26 cellular contexts compared by ENCODE assay signal in the genomic region with DNA sequence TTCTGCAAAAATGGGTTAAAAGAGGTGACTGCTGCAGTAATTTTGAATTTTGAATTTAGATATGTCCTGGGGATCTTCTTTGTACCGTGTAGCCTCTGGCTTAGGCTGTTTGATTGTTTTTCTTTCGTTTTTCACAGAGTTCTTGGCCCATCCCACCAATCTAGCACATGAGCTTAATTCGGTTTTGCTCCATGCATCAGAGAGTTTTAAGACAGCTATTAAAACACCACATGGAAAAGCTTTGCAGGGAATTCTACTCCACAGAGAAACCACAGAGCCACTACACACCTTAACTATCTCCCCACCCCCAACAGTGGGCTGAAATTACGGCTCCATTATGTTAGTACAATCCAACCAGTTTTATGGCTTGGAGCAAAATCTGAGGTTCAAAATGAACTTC. TPM values are rescaled to one million over a fixed set of nuclear protein-coding genes. Genes with fewer than 3 reads are reported as not detected.
DNase-seq lines count a peak whose midpoint lies in the region; ATAC-seq, FAIRE-seq and TF ChIP-seq lines count a peak whose summit lies in the region.
"Had no signal": no experiment of that assay in that cellular context is flagged by ENCODE, and none has a peak within 500 bp of the region (broad histone marks: within the 10 kb centered on the region; RNA-seq: fewer than 3 reads in every experiment).

No MANE protein-coding gene starts in this region.

- 0 out of 2 replicates have a peak overlapping the region, but pooled peaks have one; percentile 27 for H2AFZ ChIP-seq in MM.1S (ENCODE audit: low read length)
- H2AFZ ChIP-seq: hepatocyte had no signal

- H3K4me1 Mint-ChIP-seq in activated CD4-positive, alpha-beta memory T cell treated with anti-CD3 and anti-CD28 coated beads for 36 hours (ENCODE audit: low read depth), result no peaks in the 10 kb centered on the region
- H3K4me1 Mint-ChIP-seq: activated T-helper 17 cell treated with anti-CD3 and anti-CD28 coated beads, Interleukin-2, amount 50 U/mL, for 72 hours; central memory CD8-positive, alpha-beta T cell; immature natural killer cell had no signal

- no peak overlapping the region for H3K27ac Mint-ChIP-seq in activated CD4-positive, alpha-beta memory T cell treated with anti-CD3 and anti-CD28 coated beads for 36 hours
- H3K27ac Mint-ChIP-seq: activated naive CD8-positive, alpha-beta T cell; activated T-helper 17 cell treated with anti-CD3 and anti-CD28 coated beads, Interleukin-2, amount 50 U/mL, for 72 hours; CD8-positive, alpha-beta T cell; immature natural killer cell had no signal

- no peak overlapping the region for H3K4me3 Mint-ChIP-seq in activated CD4-positive, alpha-beta memory T cell treated with anti-CD3 and anti-CD28 coated beads for 36 hours
- H3K4me3 Mint-ChIP-seq: activated naive CD8-positive, alpha-beta T cell; activated T-helper 17 cell treated with anti-CD3 and anti-CD28 coated beads, Interleukin-2, amount 50 U/mL, for 72 hours; CD8-positive, alpha-beta T cell; central memory CD8-positive, alpha-beta T cell; immature natural killer cell had no signal

- DNase-seq in EL (peak; percentile 6), MM.1S (no peak), choroid plexus epithelial cell (ENCODE audit: low read depth) (peak; percentile 6), sciatic nerve (ENCODE audit: low spot score) (no peak), GM20000 (ENCODE audit: low spot score) (no peak), GM19239 (ENCODE audit: insufficient read length, low spot score) (no peak)
- no peak for DNase-seq in activated CD4-positive, alpha-beta memory T cell treated with anti-CD3 and anti-CD28 coated beads for 36 hours
- no peak for DNase-seq in stimulated activated CD8-positive, alpha-beta memory T cell treated with anti-CD3 and anti-CD28 coated beads, Interleukin-4, amount 100 ng/mL, for 48 hours
- DNase-seq: activated CD8-positive, alpha-beta memory T cell treated with anti-CD3 and anti-CD28 coated beads, Interleukin-2, amount 50 U/mL, for 4 hours; CD8-positive, alpha-beta T cell; immature natural killer cell; lower lobe of right lung; MV-4-11; NCI-H1694 treated with DMSO at 0.1 percent for 48 hours; spleen; stimulated activated CD4-positive, alpha-beta T cell treated with anti-CD3 and anti-CD28 coated beads, Interleukin-4, amount 100 ng/mL, for 1 hour; stimulated activated naive CD4-positive, alpha-beta T cell treated with Interleukin-2 at 50 U/mL for 16 hours had no signal

- H3K36me3 Mint-ChIP-seq in activated CD4-positive, alpha-beta memory T cell treated with anti-CD3 and anti-CD28 coated beads for 36 hours, result no peaks in the 10 kb centered on the region
- H3K36me3 Mint-ChIP-seq: activated naive CD8-positive, alpha-beta T cell; CD8-positive, alpha-beta T cell; immature natural killer cell had no signal

- peak overlapping the region; percentile 12; the same call in 1 of the 2 replicates for H3K4me2 ChIP-seq in MM.1S (ENCODE audit: low read depth, low read length)
- H3K4me2 ChIP-seq: hepatocyte had no signal

- H4K20me1 ChIP-seq in MM.1S (ENCODE audit: insufficient read depth, low read length), result no peaks in the 10 kb centered on the region

- H3K9me3 ChIP-seq in MM.1S (replicated peaks; ENCODE audit: insufficient read depth, low read length), result no peaks in the 10 kb centered on the region
- H3K9me3 ChIP-seq: ascending aorta, lower lobe of right lung, SJSA1, spleen had no signal

- POLR2A ChIA-PET in activated CD4-positive, alpha-beta memory T cell treated with anti-CD3 and anti-CD28 coated beads for 36 hours (lab: Charles Lee), result no interaction called here

- CTCF ChIA-PET in activated CD4-positive, alpha-beta memory T cell treated with anti-CD3 and anti-CD28 coated beads for 36 hours (lab: Charles Lee), result interaction anchor here (1.0 kb wide), 1 partner anchor 85 kb away, joined by 3 read pairs; no protein-coding TSS in a partner anchor

- H3K4me3 ChIP-seq in MM.1S (ENCODE audit: low read length), result no peak overlapping the region
- no peak overlapping the region for H3K4me3 ChIP-seq in choroid plexus epithelial cell (ENCODE audit: low read depth, low read length)
- H3K4me3 ChIP-seq: ascending aorta, hepatocyte, K562, lower lobe of right lung, SJSA1, spleen had no signal

- H3K27me3 Mint-ChIP-seq in activated CD4-positive, alpha-beta memory T cell treated with anti-CD3 and anti-CD28 coated beads for 36 hours, result no peaks in the 10 kb centered on the region

- H3F3A ChIP-seq in MM.1S (ENCODE audit: insufficient read depth, low read length), result no peaks in the 10 kb centered on the region

- no peaks in the 10 kb centered on the region for H3K9me2 ChIP-seq in MM.1S (replicated peaks; ENCODE audit: insufficient read depth, low read length)

- FAIRE-seq in GM19239 (lab: Jason Lieb, UNC), result no peak
- FAIRE-seq: K562 had no signal

- no peaks in the 10 kb centered on the region for H3K36me3 ChIP-seq in MM.1S (replicated peaks; ENCODE audit: insufficient read depth, low read length)
- H3K36me3 ChIP-seq: ascending aorta, lower lobe of right lung, SJSA1, spleen had no signal

- H3K9ac ChIP-seq in MM.1S (ENCODE audit: low read length), result no peak overlapping the region

- no peak for TF ChIP-seq CTCF in MM.1S (IDR thresholded peaks at IDR 0.05; ENCODE audit: low read length)
- TF ChIP-seq CTCF in choroid plexus epithelial cell (conservative IDR thresholded peaks at IDR 0.05; ENCODE audit: low read depth, low read length), result no peak
- TF ChIP-seq CTCF in GM20000 (IDR thresholded peaks at IDR 0.05; ENCODE audit: extremely low read depth, missing control alignments), result no peak

- H3K9me3 Mint-ChIP-seq in activated CD4-positive, alpha-beta memory T cell treated with anti-CD3 and anti-CD28 coated beads for 36 hours, result no peaks in the 10 kb centered on the region
- H3K9me3 Mint-ChIP-seq: activated T-helper 17 cell treated with anti-CD3 and anti-CD28 coated beads, Interleukin-2, amount 50 U/mL, for 72 hours; CD8-positive, alpha-beta T cell had no signal

- ATAC-seq in sciatic nerve, result peak; percentile 73
- ATAC-seq: activated T-helper 17 cell treated with anti-CD3 and anti-CD28 coated beads, Interleukin-2, amount 50 U/mL, for 72 hours; CD8-positive, alpha-beta T cell; K562; lower lobe of right lung had no signal

- H3K4me1 ChIP-seq in MM.1S (ENCODE audit: low read length), result no peaks in the 10 kb centered on the region
- H3K4me1 ChIP-seq: ascending aorta, lower lobe of right lung, spleen had no signal

- no peaks in the 10 kb centered on the region for H3K27me3 ChIP-seq in MM.1S (replicated peaks; ENCODE audit: insufficient read depth, low read length)
- H3K27me3 ChIP-seq: ascending aorta, hepatocyte, SJSA1, spleen had no signal

- no peaks in the 10 kb centered on the region for H3K79me2 ChIP-seq in MM.1S (ENCODE audit: low read length)
- H3K79me2 ChIP-seq: hepatocyte had no signal

- intact Hi-C loops in sciatic nerve (cut with DNase I), result no loop called here
- intact Hi-C loops in activated CD4-positive, alpha-beta memory T cell treated with anti-CD3 and anti-CD28 coated beads for 36 hours (cut with micrococcal nuclease), result no loop called here

- no peak overlapping the region for H3K27ac ChIP-seq in MM.1S (ENCODE audit: low read length)
- H3K27ac ChIP-seq: ascending aorta, hepatocyte, lower lobe of right lung, SJSA1, spleen had no signal

RNA-seq across cellular contexts. Expression of gene SPAG17, which starts 25.4 kb away (rescaled TPM):
- total RNA-seq in sciatic nerve, result 0.89 TPM
- not detected for total RNA-seq in activated CD4-positive, alpha-beta memory T cell treated with anti-CD3 and anti-CD28 coated beads for 36 hours
- total RNA-seq: activated T-helper 17 cell treated with anti-CD3 and anti-CD28 coated beads, Interleukin-2, amount 50 U/mL, for 72 hours; ascending aorta; CD8-positive, alpha-beta T cell; pulmonary artery endothelial cell; SJSA1; T-helper 2 cell treated with Interferon-gamma antibody and Interleukin-4, amounts not matched to agents 100 ng/mL and 5 ng/mL, for 36 hours had no signal

Comparison
In these comparisons a context has a peak if more than half of its experiments do, and no peak if none do; other contexts are left out.
1. DNase-seq: peak in EL (single experiment) and choroid plexus epithelial cell (single experiment); none in MM.1S (single experiment), sciatic nerve (single experiment), GM20000 (single experiment), GM19239 (single experiment), activated CD4-positive, alpha-beta memory T cell treated with anti-CD3 and anti-CD28 coated beads for 36 hours (single experiment) and stimulated activated CD8-positive, alpha-beta memory T cell treated with anti-CD3 and anti-CD28 coated beads, Interleukin-4, amount 100 ng/mL, for 48 hours (single experiment).